24 cellular contexts compared by ENCODE assay signal in the genomic region with DNA sequence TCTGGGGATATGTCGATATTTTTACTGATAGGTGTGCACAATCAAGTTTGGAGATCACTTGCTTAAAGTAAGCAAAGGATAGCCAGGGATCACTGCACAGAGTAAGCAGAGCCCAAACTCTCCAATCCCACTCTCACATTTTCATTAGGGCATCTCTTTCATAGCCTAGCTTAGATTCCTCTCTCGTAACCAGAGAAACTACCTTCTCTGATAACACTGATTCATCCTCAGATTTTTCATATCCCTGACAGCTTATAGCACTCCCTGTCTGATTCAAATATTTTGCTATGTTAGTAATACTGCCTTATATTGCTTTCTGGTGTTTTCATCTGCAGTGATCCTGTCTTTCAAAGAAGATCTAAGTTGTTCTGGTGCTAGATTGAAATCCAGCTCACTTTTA.
"Had no signal": no experiment of that assay in that cellular context is flagged by ENCODE, and none has a peak within 500 bp of the region (broad histone marks: within the 10 kb centered on the region; RNA-seq: fewer than 3 reads in every experiment).

No MANE protein-coding gene starts in this region.

- H3K27me3 ChIP-seq: adrenal gland, cardiac muscle cell, left lung, ovary, tibial artery, vagina had no signal

- ATAC-seq: activated CD4-positive, CD25-positive, alpha-beta regulatory T cell treated with anti-CD3 and anti-CD28 coated beads, Interleukin-2, amount 50 U/mL, for 24 hours; activated naive CD4-positive, alpha-beta T cell treated with anti-CD3 and anti-CD28 coated beads, Interleukin-2, amount 50 U/mL, for 72 hours; effector memory CD8-positive, alpha-beta T cell; left lung; mucosa of descending colon; psoas muscle; right cardiac atrium had no signal

- DNase-seq: activated gamma-delta T cell treated with Interleukin-2 at 50 U/mL for 16 hours; adrenal gland; effector memory CD8-positive, alpha-beta T cell; foreskin melanocyte; glutamatergic neuron; hippocampal formation; kidney; left lung; mucosa of descending colon; naive B cell; ovary; psoas muscle; right cardiac atrium; stimulated activated CD4-positive, alpha-beta T cell treated with anti-CD3 and anti-CD28 coated beads, Interleukin-2, amount 100 ng/mL, for 24 hours; stimulated activated naive CD4-positive, alpha-beta T cell treated with Interleukin-2 at 50 U/mL for 16 hours; substantia nigra; T1000; tibial artery had no signal

- H3K4me1 ChIP-seq: adrenal gland, left lung, psoas muscle, tibial artery, vagina had no signal

- H3K36me3 Mint-ChIP-seq: activated naive CD4-positive, alpha-beta T cell treated with anti-CD3 and anti-CD28 coated beads, Interleukin-2, amount 50 U/mL, for 72 hours; memory B cell; naive B cell had no signal

- H3K9me3 Mint-ChIP-seq: effector memory CD8-positive, alpha-beta T cell; memory B cell; neural crest cell had no signal

- H3K4me3 Mint-ChIP-seq: effector memory CD8-positive, alpha-beta T cell; memory B cell; naive B cell; neural crest cell had no signal

- H3K27ac Mint-ChIP-seq: activated naive CD4-positive, alpha-beta T cell treated with anti-CD3 and anti-CD28 coated beads, Interleukin-2, amount 50 U/mL, for 72 hours; effector memory CD8-positive, alpha-beta T cell; memory B cell; naive B cell had no signal

- H3K4me3 ChIP-seq: adrenal gland, cardiac muscle cell, left lung, mucosa of descending colon, ovary, psoas muscle, tibial artery, vagina had no signal

- H3K27ac ChIP-seq: adrenal gland, cardiac muscle cell, left lung, ovary, psoas muscle, tibial artery, vagina had no signal

- H3K36me3 ChIP-seq: adrenal gland, cardiac muscle cell, left lung, ovary, tibial artery, vagina had no signal

- H3K27me3 Mint-ChIP-seq: effector memory CD8-positive, alpha-beta T cell; memory B cell; naive B cell had no signal

- H3K9me3 ChIP-seq: adrenal gland, left lung, mucosa of descending colon, ovary, psoas muscle, tibial artery, vagina had no signal

- H3K4me1 Mint-ChIP-seq: memory B cell, naive B cell had no signal
